Comparison of ENCODE assay signal across 11 cellular contexts in the genomic region with DNA sequence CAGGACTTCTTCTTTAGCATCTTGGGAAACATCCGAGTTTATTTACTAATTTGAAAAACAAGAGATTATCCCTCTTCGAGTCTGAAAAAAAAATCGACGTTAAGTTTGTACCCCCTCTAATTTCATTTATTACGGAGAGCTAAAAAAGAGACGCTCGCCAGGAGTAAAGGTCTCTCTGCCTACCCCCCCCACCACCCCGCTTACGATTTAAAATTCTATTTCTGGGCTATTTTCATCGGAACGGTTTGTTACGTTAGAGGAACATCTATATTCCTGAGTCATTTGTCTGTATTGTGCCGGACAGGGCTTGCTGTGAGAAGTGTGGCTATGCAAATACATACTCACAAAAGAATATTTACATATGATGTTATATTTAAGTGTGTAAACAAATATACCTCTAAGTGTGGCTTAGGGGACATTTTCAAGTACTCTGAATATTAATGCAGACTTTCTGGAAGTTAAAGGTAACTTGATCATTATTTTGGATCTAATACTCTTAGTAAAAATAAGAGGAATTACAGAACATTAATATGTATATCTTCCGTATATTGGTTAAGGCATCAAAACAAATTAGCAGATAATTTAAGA. TPM values are rescaled to one million over a fixed set of nuclear protein-coding genes. Genes with fewer than 3 reads are reported as not detected.
A peak's percentile ranks its signal among the peaks of the same experiment; 100 is the strongest.
DNase-seq lines count a peak whose midpoint lies in the region; ATAC-seq and TF ChIP-seq lines count a peak whose summit lies in the region.
"Had no signal": no experiment of that assay in that cellular context is flagged by ENCODE, and none has a peak within 500 bp of the region (broad histone marks: within the 10 kb centered on the region; RNA-seq: fewer than 3 reads in every experiment).

No MANE protein-coding gene starts in this region.

- DNase-seq in NCI-H1092 treated with DMSO at 0.1 percent for 48 hours (lab: John Stamatoyannopoulos, UW) (peak; percentile 14), NCI-H1092 (lab: John Stamatoyannopoulos, UW) (no peak), natural killer cell (no peak), NOMO-1 treated with DMSO at 0.1 percent for 48 hours (lab: John Stamatoyannopoulos, UW; ENCODE audit: unreplicated experiment) (no peak), 8988T (no peak), prostate gland (ENCODE audit: low spot score) (no peak)
- DNase-seq: activated effector memory CD4-positive, alpha-beta T cell treated with Interleukin-2 at 50 U/mL for 16 hours had no signal

- CTCF ChIA-PET in HEK293 (lab: Yijun Ruan, JAX), result interaction anchor here (0.6 to 1.7 kb wide), 5 partner anchors 326 to 587 kb away, joined by 3 to 6 read pairs (median 3); a partner anchor contains a TSS

- peaks cover 33% of the 10 kb centered on the region for H3K4me1 Mint-ChIP-seq in activated T-helper 17 cell treated with anti-CD3 and anti-CD28 coated beads, Interleukin-2, amount 50 U/mL, for 72 hours
- H3K4me1 Mint-ChIP-seq in natural killer cell, result peaks cover 69 to 81% of the 10 kb centered on the region in 2 donors

- H3K36me3 ChIP-seq in HEK293 (ENCODE audit: control insufficient read depth in 2 of 2, insufficient read depth in 1 of 2, low read length in 2 of 2) (no peaks in the 10 kb centered on the region), prostate gland (no peaks in the 10 kb centered on the region)

- H3K9me3 Mint-ChIP-seq in activated T-helper 17 cell treated with anti-CD3 and anti-CD28 coated beads, Interleukin-2, amount 50 U/mL, for 72 hours, result no peaks in the 10 kb centered on the region
- no peaks in the 10 kb centered on the region for H3K9me3 Mint-ChIP-seq in natural killer cell
- H3K9me3 Mint-ChIP-seq: mesothelial cell of epicardium had no signal

- POLR2A ChIA-PET in HEK293 (lab: Yijun Ruan, JAX), result interaction anchor here (0.6 to 1.2 kb wide), 2 partner anchors 9 to 67 kb away, joined by 3 to 5 read pairs; no protein-coding TSS in a partner anchor

- intact Hi-C loops in natural killer cell (cut with micrococcal nuclease), result no loop called here
- intact Hi-C loops in prostate gland (cut with DNase I), result no loop called here

- no peak for ATAC-seq in activated T-helper 17 cell treated with anti-CD3 and anti-CD28 coated beads, Interleukin-2, amount 50 U/mL, for 72 hours (replicated peaks)
- ATAC-seq in natural killer cell, result no peak

- no peak overlapping the region for H3K27ac Mint-ChIP-seq in activated T-helper 17 cell treated with anti-CD3 and anti-CD28 coated beads, Interleukin-2, amount 50 U/mL, for 72 hours
- H3K27ac Mint-ChIP-seq in natural killer cell, result peak overlapping the region in 1 of 2 donors; percentile 82
- H3K27ac Mint-ChIP-seq: mesothelial cell of epicardium had no signal

- no peaks in the 10 kb centered on the region for H3K9me3 ChIP-seq in HEK293 (ENCODE audit: control insufficient read depth, insufficient read depth, low read depth, low read length)
- no peaks in the 10 kb centered on the region for H3K9me3 ChIP-seq in prostate gland

- no peaks in the 10 kb centered on the region; the same call in 1 of the 2 replicates for H3K4me1 ChIP-seq in HEK293 (ENCODE audit: control insufficient read depth, insufficient read depth, low read length)
- H3K4me1 ChIP-seq in prostate gland (replicated peaks), result no peaks in the 10 kb centered on the region

- H3K36me3 Mint-ChIP-seq in activated T-helper 17 cell treated with anti-CD3 and anti-CD28 coated beads, Interleukin-2, amount 50 U/mL, for 72 hours (ENCODE audit: low read depth), result peaks cover 33% of the 10 kb centered on the region
- no peaks in the 10 kb centered on the region for H3K36me3 Mint-ChIP-seq in natural killer cell
- H3K36me3 Mint-ChIP-seq: mesothelial cell of epicardium had no signal

- peak overlapping the region; percentile 85 for H3K4me3 ChIP-seq in HEK293 (ENCODE audit: low read depth, low read length)
- no peak overlapping the region for H3K4me3 ChIP-seq in prostate gland

- H3K27me3 Mint-ChIP-seq in activated T-helper 17 cell treated with anti-CD3 and anti-CD28 coated beads, Interleukin-2, amount 50 U/mL, for 72 hours, result peaks cover 53% of the 10 kb centered on the region
- H3K27me3 Mint-ChIP-seq in natural killer cell (ENCODE audit: low read depth in 2 of 2), result peaks cover 50 to 60% of the 10 kb centered on the region in 2 donors

- TF ChIP-seq CTCF in HEK293 (tag by site-specific recombination; IDR thresholded peaks at IDR 0.05), result no peak
- TF ChIP-seq CTCF in natural killer cell (IDR thresholded peaks at IDR 0.05), result no peak
- TF ChIP-seq CTCF in prostate gland (IDR thresholded peaks at IDR 0.05), result no peak

- no peak for TF ChIP-seq POLR2A in prostate gland (IDR thresholded peaks at IDR 0.05)

- H3K27ac ChIP-seq in HEK293 (ENCODE audit: extremely low read depth, low read depth, low read length) (no peak overlapping the region), prostate gland (no peak overlapping the region)

- H3K4me3 Mint-ChIP-seq in activated T-helper 17 cell treated with anti-CD3 and anti-CD28 coated beads, Interleukin-2, amount 50 U/mL, for 72 hours, result peak overlapping the region; percentile 74
- peak overlapping the region; percentile 93 for H3K4me3 Mint-ChIP-seq in natural killer cell

- WGBS in prostate gland, result 10% methylated on average over 14 of the region's 14 CpGs

- H3K27me3 ChIP-seq in prostate gland (replicated peaks; ENCODE audit: insufficient read depth), result peaks cover 25% of the 10 kb centered on the region

TF ChIP-seq in HEK293, 187 proteins besides CTCF, POLR2A, EP300 and RAD21 (continues in another document):
- TF ChIP-seq, protein P1, sequence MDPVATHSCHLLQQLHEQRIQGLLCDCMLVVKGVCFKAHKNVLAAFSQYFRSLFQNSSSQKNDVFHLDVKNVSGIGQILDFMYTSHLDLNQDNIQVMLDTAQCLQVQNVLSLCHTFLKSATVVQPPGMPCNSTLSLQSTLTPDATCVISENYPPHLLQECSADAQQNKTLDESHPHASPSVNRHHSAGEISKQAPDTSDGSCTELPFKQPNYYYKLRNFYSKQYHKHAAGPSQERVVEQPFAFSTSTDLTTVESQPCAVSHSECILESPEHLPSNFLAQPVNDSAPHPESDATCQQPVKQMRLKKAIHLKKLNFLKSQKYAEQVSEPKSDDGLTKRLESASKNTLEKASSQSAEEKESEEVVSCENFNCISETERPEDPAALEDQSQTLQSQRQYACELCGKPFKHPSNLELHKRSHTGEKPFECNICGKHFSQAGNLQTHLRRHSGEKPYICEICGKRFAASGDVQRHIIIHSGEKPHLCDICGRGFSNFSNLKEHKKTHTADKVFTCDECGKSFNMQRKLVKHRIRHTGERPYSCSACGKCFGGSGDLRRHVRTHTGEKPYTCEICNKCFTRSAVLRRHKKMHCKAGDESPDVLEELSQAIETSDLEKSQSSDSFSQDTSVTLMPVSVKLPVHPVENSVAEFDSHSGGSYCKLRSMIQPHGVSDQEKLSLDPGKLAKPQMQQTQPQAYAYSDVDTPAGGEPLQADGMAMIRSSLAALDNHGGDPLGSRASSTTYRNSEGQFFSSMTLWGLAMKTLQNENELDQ (tag by site-specific recombination; IDR thresholded peaks at IDR 0.05; ENCODE audit: low read depth), result no peak
- TF ChIP-seq, protein P2, sequence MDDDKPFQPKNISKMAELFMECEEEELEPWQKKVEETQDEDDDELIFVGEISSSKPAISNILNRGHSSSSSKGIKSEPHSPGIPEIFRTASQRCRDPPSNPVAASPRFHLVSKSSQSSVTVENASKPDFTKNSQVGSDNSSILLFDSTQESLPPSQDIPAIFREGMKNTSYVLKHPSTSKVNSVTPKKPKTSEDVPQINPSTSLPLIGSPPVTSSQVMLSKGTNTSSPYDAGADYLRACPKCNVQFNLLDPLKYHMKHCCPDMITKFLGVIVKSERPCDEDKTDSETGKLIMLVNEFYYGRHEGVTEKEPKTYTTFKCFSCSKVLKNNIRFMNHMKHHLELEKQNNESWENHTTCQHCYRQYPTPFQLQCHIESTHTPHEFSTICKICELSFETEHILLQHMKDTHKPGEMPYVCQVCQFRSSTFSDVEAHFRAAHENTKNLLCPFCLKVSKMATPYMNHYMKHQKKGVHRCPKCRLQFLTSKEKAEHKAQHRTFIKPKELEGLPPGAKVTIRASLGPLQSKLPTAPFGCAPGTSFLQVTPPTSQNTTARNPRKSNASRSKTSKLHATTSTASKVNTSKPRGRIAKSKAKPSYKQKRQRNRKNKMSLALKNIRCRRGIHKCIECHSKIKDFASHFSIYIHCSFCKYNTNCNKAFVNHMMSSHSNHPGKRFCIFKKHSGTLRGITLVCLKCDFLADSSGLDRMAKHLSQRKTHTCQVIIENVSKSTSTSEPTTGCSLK (tag by site-specific recombination; IDR thresholded peaks at IDR 0.05), result no peak
- no peak for TF ChIP-seq ZNF791 (tag by site-specific recombination; IDR thresholded peaks at IDR 0.05)
- TF ChIP-seq ZNF423 (tag by site-specific recombination; IDR thresholded peaks at IDR 0.05), result no peak
- TF ChIP-seq ZNF560 (tag by site-specific recombination; IDR thresholded peaks at IDR 0.05; ENCODE audit: borderline replicate concordance), result no peak
- TF ChIP-seq, protein P3, sequence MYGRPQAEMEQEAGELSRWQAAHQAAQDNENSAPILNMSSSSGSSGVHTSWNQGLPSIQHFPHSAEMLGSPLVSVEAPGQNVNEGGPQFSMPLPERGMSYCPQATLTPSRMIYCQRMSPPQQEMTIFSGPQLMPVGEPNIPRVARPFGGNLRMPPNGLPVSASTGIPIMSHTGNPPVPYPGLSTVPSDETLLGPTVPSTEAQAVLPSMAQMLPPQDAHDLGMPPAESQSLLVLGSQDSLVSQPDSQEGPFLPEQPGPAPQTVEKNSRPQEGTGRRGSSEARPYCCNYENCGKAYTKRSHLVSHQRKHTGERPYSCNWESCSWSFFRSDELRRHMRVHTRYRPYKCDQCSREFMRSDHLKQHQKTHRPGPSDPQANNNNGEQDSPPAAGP (tag by site-specific recombination; IDR thresholded peaks at IDR 0.05), result no peak
- TF ChIP-seq ZNF558 (tag by site-specific recombination; IDR thresholded peaks at IDR 0.05), result no peak
- TF ChIP-seq ZNF302 (tag by site-specific recombination; IDR thresholded peaks at IDR 0.05; ENCODE audit: low read depth), result no peak
- no peak for TF ChIP-seq ZNF175 (tag by site-specific recombination; IDR thresholded peaks at IDR 0.05)

RNA-seq across cellular contexts. Expression of a gene that starts 1.4 kb away (rescaled TPM):
- not detected for total RNA-seq in activated T-helper 17 cell treated with anti-CD3 and anti-CD28 coated beads, Interleukin-2, amount 50 U/mL, for 72 hours
- total RNA-seq in natural killer cell (not detected), prostate gland (1 to 10 TPM in 1 of 2 donors, not detected in 1; 2.0 TPM)
- total RNA-seq: epithelial cell of proximal tubule had no signal

RNA-seq across cellular contexts. Expression of a gene that starts 2.3 kb away (rescaled TPM):
- 10 to 100 TPM; 28.2 to 32.4 TPM for total RNA-seq in activated T-helper 17 cell treated with anti-CD3 and anti-CD28 coated beads, Interleukin-2, amount 50 U/mL, for 72 hours
- total RNA-seq in natural killer cell, result 10 to 100 TPM; 37.3 to 41.1 (median 37.6) TPM
- 10 to 100 TPM; 36.5 to 50.7 TPM for total RNA-seq in prostate gland
